In genomic region chr2:25331686-25332365, GRCh38 we compare ENCODE assay signal across 13 cellular contexts. TPM values are rescaled to one million over a fixed set of nuclear protein-coding genes. Genes with fewer than 3 reads are reported as not detected.
A peak's percentile ranks its signal among the peaks of the same experiment; 100 is the strongest.
DNase-seq lines count a peak whose midpoint lies in the region; ATAC-seq and TF ChIP-seq lines count a peak whose summit lies in the region.
"Had no signal": no experiment of that assay in that cellular context is flagged by ENCODE, and none has a peak within 500 bp of the region (broad histone marks: within the 10 kb centered on the region; RNA-seq: fewer than 3 reads in every experiment).

No MANE protein-coding gene starts in this region.

- no peaks in the 10 kb centered on the region for H3K27me3 Mint-ChIP-seq in immature natural killer cell (ENCODE audit: low read depth in 3 of 3)

- no peak overlapping the region for H3K27ac ChIP-seq in left lung
- H3K27ac ChIP-seq: cardiac muscle cell, ovary had no signal

- H3K4me3 ChIP-seq in BE2C (ENCODE audit: low read depth, low read length) (no peak overlapping the region), left lung (no peak overlapping the region)
- H3K4me3 ChIP-seq: BLaER1 treated with 17β-estradiol and CSF1 and Interleukin-3, amounts not matched to agents 10 nM and 100 nM; cardiac muscle cell; ovary had no signal

- DNase-seq in BE2C (peak; percentile 75), omental fat pad (ENCODE audit: low spot score) (no peak), SIG-M5 treated with dmso at 0.1 percent for 504 hours (lab: John Stamatoyannopoulos, UW; ENCODE audit: unreplicated experiment) (no peak), immature natural killer cell (no peak), left lung (no peak), NCI-H1694 (lab: John Stamatoyannopoulos, UW) (no peak)
- no peak for DNase-seq in activated naive CD4-positive, alpha-beta T cell treated with anti-CD3 and anti-CD28 coated beads, Interleukin-2, amount 50 U/mL, for 72 hours (ENCODE audit: low spot score in 2 of 2)
- DNase-seq: left cardiac atrium, NCI-H187 treated with DMSO at 0.1 percent for 48 hours had no signal

- H3K9me3 ChIP-seq in BE2C (no peaks in the 10 kb centered on the region), left lung (peaks cover 0 to 5% of the 10 kb centered on the region in 2 donors)
- H3K9me3 ChIP-seq: ovary had no signal

- H3K4me1 ChIP-seq in BE2C (peaks cover 10% of the 10 kb centered on the region), left lung (peaks cover 0 to 6% of the 10 kb centered on the region in 2 donors)

- H3K4me3 Mint-ChIP-seq in immature natural killer cell = no peak overlapping the region

- TF ChIP-seq CTCF in BE2C (IDR thresholded peaks at IDR 0.05; ENCODE audit: low read depth, low read length) = no peak
- TF ChIP-seq CTCF in omental fat pad (IDR thresholded peaks at IDR 0.05) = no peak
- no peak for TF ChIP-seq CTCF in left lung (IDR thresholded peaks at IDR 0.05)

- H3K4me1 Mint-ChIP-seq in immature natural killer cell = peaks cover 43 to 57% of the 10 kb centered on the region in 2 donors

- no peaks in the 10 kb centered on the region for H3K27me3 ChIP-seq in BE2C
- H3K27me3 ChIP-seq in left lung = no peaks in the 10 kb centered on the region
- H3K27me3 ChIP-seq: BLaER1 treated with 17β-estradiol and CSF1 and Interleukin-3, amounts not matched to agents 10 nM and 100 nM; cardiac muscle cell; ovary had no signal

- H3K36me3 Mint-ChIP-seq in activated naive CD4-positive, alpha-beta T cell treated with anti-CD3 and anti-CD28 coated beads, Interleukin-2, amount 50 U/mL, for 72 hours = peaks cover 12 to 13% of the 10 kb centered on the region in 2 donors
- peaks cover 8 to 15% (median 10%) of the 10 kb centered on the region in 3 donors for H3K36me3 Mint-ChIP-seq in immature natural killer cell

- ATAC-seq in GM19463 (IDR thresholded peaks at IDR 0.05; ENCODE audit: unreplicated experiment) = peak; percentile 45
- ATAC-seq in activated naive CD4-positive, alpha-beta T cell treated with anti-CD3 and anti-CD28 coated beads, Interleukin-2, amount 50 U/mL, for 72 hours = peak; percentile 70 to 87
- peak; percentile 43 for ATAC-seq in omental fat pad (ENCODE audit: low FRiP score)
- ATAC-seq in left lung = no peak

- H3K36me3 ChIP-seq in BE2C = peaks cover 2% of the 10 kb centered on the region
- peaks cover 0 to 8% of the 10 kb centered on the region in 2 donors for H3K36me3 ChIP-seq in left lung
- H3K36me3 ChIP-seq: cardiac muscle cell, ovary had no signal

- intact Hi-C loops in left lung (cut with DNase I) = no loop called here

- H3K27ac Mint-ChIP-seq in activated naive CD4-positive, alpha-beta T cell treated with anti-CD3 and anti-CD28 coated beads, Interleukin-2, amount 50 U/mL, for 72 hours = peak overlapping the region in 1 of 2 donors; percentile 1
- H3K27ac Mint-ChIP-seq in immature natural killer cell = peak overlapping the region in 2 of 6 donors; percentile 25 to 70

- peaks cover 8 to 11% of the 10 kb centered on the region in 2 donors for H3K9me3 Mint-ChIP-seq in activated naive CD4-positive, alpha-beta T cell treated with anti-CD3 and anti-CD28 coated beads, Interleukin-2, amount 50 U/mL, for 72 hours
- H3K9me3 Mint-ChIP-seq in immature natural killer cell = peaks cover 0 to 8% (median 2%) of the 10 kb centered on the region in 6 donors

RNA-seq across cellular contexts. Expression of gene DNMT3A, which starts 9.9 kb away (rescaled TPM):
- polyA plus RNA-seq in BE2C (2012; ENCODE audit: insufficient read depth, insufficient read length, low read depth) = 107 TPM
- total RNA-seq in activated naive CD4-positive, alpha-beta T cell treated with anti-CD3 and anti-CD28 coated beads, Interleukin-2, amount 50 U/mL, for 72 hours = 10 to 100 TPM; 83.1 to 89.6 TPM
- 10 to 100 TPM in 1 of 4 donors, 1 to 10 TPM in 3; 8.0 to 18.0 (median 9.3) TPM for total RNA-seq in omental fat pad
- 10 to 100 TPM in 1 of 3 donors, 1 to 10 TPM in 2; 9.4 to 15.9 (median 9.9) TPM for polyA plus RNA-seq in immature natural killer cell
- total RNA-seq in left lung = 10 to 100 TPM; 37.5 to 38.7 TPM
